ENCODE assay signal across 8 cellular contexts in the genomic region with DNA sequence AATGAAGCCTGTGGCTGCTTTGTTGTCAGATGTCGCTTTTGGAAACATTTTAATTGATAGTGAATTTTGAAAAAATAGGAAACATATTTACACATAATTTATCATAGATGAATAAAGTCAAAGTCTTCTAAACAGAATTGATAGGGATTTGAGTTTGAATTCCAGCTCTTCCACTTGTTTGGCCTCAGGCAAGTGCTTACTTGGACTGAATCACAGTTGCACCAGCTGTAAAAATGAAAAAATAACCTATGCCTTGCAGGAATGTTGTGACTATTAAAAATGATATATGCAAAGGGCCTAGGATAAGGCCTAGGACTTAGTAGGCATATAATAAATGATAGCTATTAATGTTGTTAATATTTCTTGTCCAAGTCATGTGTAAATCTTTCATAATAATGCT.
"Had no signal": no experiment of that assay in that cellular context is flagged by ENCODE, and none has a peak within 500 bp of the region (broad histone marks: within the 10 kb centered on the region; RNA-seq: fewer than 3 reads in every experiment).

No MANE protein-coding gene starts in this region.

- DNase-seq: H9, HCEC 1CT, IMR-90 had no signal

- ATAC-seq: GM23338, K562 had no signal

- H3K4me3 ChIP-seq: GM23338, K562 had no signal

- FAIRE-seq: H1, H54, HTR-8/SVneo, K562 had no signal
